8 cellular contexts compared by ENCODE assay signal in genomic region chr3:197298341-197298857, GRCh38. TPM values are rescaled to one million over a fixed set of nuclear protein-coding genes. Genes with fewer than 3 reads are reported as not detected.
DNase-seq lines count a peak whose midpoint lies in the region; ATAC-seq, FAIRE-seq and TF ChIP-seq lines count a peak whose summit lies in the region.

TSS of gene DLG1 (minus strand) at chr3:197298612. CDS start at chr3:197297204, 1,408 bp downstream.

- FAIRE-seq in RCC 7860 (lab: Jason Lieb, UNC), result peak; percentile 29

- H3K9me3 Mint-ChIP-seq in activated T-helper 1 cell treated with anti-CD3 and anti-CD28 coated beads, Interleukin-12 subunit alpha, Interleukin-12 subunit beta, Interleukin-2, Interleukin-4 antibody, amounts not matched to agents 30 ng/mL and 10 ng/mL and 1 ng/mL, durations not matched to agents 14 hours and 24 hours and 36 hours, result no peaks in the 10 kb centered on the region
- no peaks in the 10 kb centered on the region for H3K9me3 Mint-ChIP-seq in natural killer cell treated with Interleukin-12 subunit alpha and Interleukin-12 subunit beta and Interleukin-15 and Interleukin-18, amount 100 ng/mL, for 72 hours

- peak within 1 kb of the TSS; percentile 69 for H3K9ac ChIP-seq in KMS-11

- peak within 1 kb of the TSS; percentile 96 for H3K27ac Mint-ChIP-seq in activated T-helper 1 cell treated with anti-CD3 and anti-CD28 coated beads, Interleukin-12 subunit alpha, Interleukin-12 subunit beta, Interleukin-2, Interleukin-4 antibody, amounts not matched to agents 30 ng/mL and 10 ng/mL and 1 ng/mL, durations not matched to agents 14 hours and 24 hours and 36 hours
- H3K27ac Mint-ChIP-seq in natural killer cell treated with Interleukin-12 subunit alpha and Interleukin-12 subunit beta and Interleukin-15 and Interleukin-18, amount 100 ng/mL, for 72 hours, result peak within 1 kb of the TSS; percentile 73 to 83

- no peak for TF ChIP-seq CTCF in KMS-11 (conservative IDR thresholded peaks at IDR 0.05; ENCODE audit: low read depth, low read length)

- no peaks in the 10 kb centered on the region for H3K27me3 ChIP-seq in KMS-11 (ENCODE audit: insufficient read depth, low read depth)

- DNase-seq in DMS53 treated with DMSO at 0.1 percent for 48 hours (lab: John Stamatoyannopoulos, UW; ENCODE audit: unreplicated experiment) (peak; percentile 55), RCC 7860 (ENCODE audit: low spot score) (peak; percentile 89), fibroblast of gingiva (ENCODE audit: low read depth) (peak; percentile 89)
- peak; percentile 64 for DNase-seq in activated T-helper 1 cell treated with anti-CD3 and anti-CD28 coated beads, Interleukin-12 subunit alpha, Interleukin-12 subunit beta, Interleukin-2, Interleukin-4 antibody, amounts not matched to agents 30 ng/mL and 10 ng/mL and 1 ng/mL, durations not matched to agents 14 hours and 24 hours and 36 hours (ENCODE audit: low spot score)
- peak; percentile 81 for DNase-seq in natural killer cell treated with Interleukin-12 subunit alpha and Interleukin-12 subunit beta and Interleukin-15 and Interleukin-18, amount 100 ng/mL, for 72 hours (ENCODE audit: low spot score)
- peak; percentile 84 for DNase-seq in stimulated activated naive CD4-positive, alpha-beta T cell treated with Interleukin-2 at 50 U/mL for 16 hours (lab: John Stamatoyannopoulos, UW)

- H3K27ac ChIP-seq in KMS-11, result peak within 1 kb of the TSS; percentile 66

- H3K4me3 Mint-ChIP-seq in activated T-helper 1 cell treated with anti-CD3 and anti-CD28 coated beads, Interleukin-12 subunit alpha, Interleukin-12 subunit beta, Interleukin-2, Interleukin-4 antibody, amounts not matched to agents 30 ng/mL and 10 ng/mL and 1 ng/mL, durations not matched to agents 14 hours and 24 hours and 36 hours, result peak within 1 kb of the TSS; percentile 95
- peak within 1 kb of the TSS; percentile 95 for H3K4me3 Mint-ChIP-seq in natural killer cell treated with Interleukin-12 subunit alpha and Interleukin-12 subunit beta and Interleukin-15 and Interleukin-18, amount 100 ng/mL, for 72 hours

- peak within 1 kb of the TSS; percentile 86 for H3K4me2 ChIP-seq in KMS-11

- H3K79me2 ChIP-seq in KMS-11 (ENCODE audit: insufficient read depth, low read depth), result peaks cover 8% of the 10 kb centered on the region; the same call in 1 of the 2 replicates

- peaks cover 29% of the 10 kb centered on the region for H3K4me1 ChIP-seq in KMS-11 (ENCODE audit: low read depth, poor library complexity, severe bottlenecking)

- peak; percentile 50 for ATAC-seq in GM21737 (IDR thresholded peaks at IDR 0.05; ENCODE audit: unreplicated experiment)
- peak; percentile 86 to 90 for ATAC-seq in natural killer cell treated with Interleukin-12 subunit alpha and Interleukin-12 subunit beta and Interleukin-15 and Interleukin-18, amount 100 ng/mL, for 72 hours

- peak within 1 kb of the TSS; percentile 67 for H3K4me3 ChIP-seq in KMS-11 (IDR thresholded peaks at IDR 0.05; ENCODE audit: insufficient read depth, low read depth, low read length)

- peaks cover 39% of the 10 kb centered on the region for H3K4me1 Mint-ChIP-seq in activated T-helper 1 cell treated with anti-CD3 and anti-CD28 coated beads, Interleukin-12 subunit alpha, Interleukin-12 subunit beta, Interleukin-2, Interleukin-4 antibody, amounts not matched to agents 30 ng/mL and 10 ng/mL and 1 ng/mL, durations not matched to agents 14 hours and 24 hours and 36 hours (ENCODE audit: low read depth)
- H3K4me1 Mint-ChIP-seq in natural killer cell treated with Interleukin-12 subunit alpha and Interleukin-12 subunit beta and Interleukin-15 and Interleukin-18, amount 100 ng/mL, for 72 hours (ENCODE audit: low read depth in 2 of 2), result peaks cover 26 to 37% of the 10 kb centered on the region in 2 donors

- peaks cover 9% of the 10 kb centered on the region for H3K36me3 Mint-ChIP-seq in activated T-helper 1 cell treated with anti-CD3 and anti-CD28 coated beads, Interleukin-12 subunit alpha, Interleukin-12 subunit beta, Interleukin-2, Interleukin-4 antibody, amounts not matched to agents 30 ng/mL and 10 ng/mL and 1 ng/mL, durations not matched to agents 14 hours and 24 hours and 36 hours (ENCODE audit: low read depth)
- H3K36me3 Mint-ChIP-seq in natural killer cell treated with Interleukin-12 subunit alpha and Interleukin-12 subunit beta and Interleukin-15 and Interleukin-18, amount 100 ng/mL, for 72 hours, result peaks cover 4% of the 10 kb centered on the region

- intact Hi-C loops in activated T-helper 1 cell treated with anti-CD3 and anti-CD28 coated beads, Interleukin-12 subunit alpha, Interleukin-12 subunit beta, Interleukin-2, Interleukin-4 antibody, amounts not matched to agents 30 ng/mL and 10 ng/mL and 1 ng/mL, durations not matched to agents 14 hours and 24 hours and 36 hours (cut with micrococcal nuclease), result loop anchor here (1.0 to 10.0 kb wide), 7 partner anchors 8 to 558 kb away; partner anchors contain the start of genes BDH1, LRCH3 and RUBCN

- no peaks in the 10 kb centered on the region for H4K20me1 ChIP-seq in KMS-11 (ENCODE audit: insufficient read depth)

- H2AFZ ChIP-seq in KMS-11 (ENCODE audit: low read depth), result peak within 1 kb of the TSS; percentile 95

- peaks cover 28% of the 10 kb centered on the region for H3K27me3 Mint-ChIP-seq in activated T-helper 1 cell treated with anti-CD3 and anti-CD28 coated beads, Interleukin-12 subunit alpha, Interleukin-12 subunit beta, Interleukin-2, Interleukin-4 antibody, amounts not matched to agents 30 ng/mL and 10 ng/mL and 1 ng/mL, durations not matched to agents 14 hours and 24 hours and 36 hours (ENCODE audit: insufficient read depth)
- H3K27me3 Mint-ChIP-seq in natural killer cell treated with Interleukin-12 subunit alpha and Interleukin-12 subunit beta and Interleukin-15 and Interleukin-18, amount 100 ng/mL, for 72 hours, result peaks cover 0 to 6% of the 10 kb centered on the region in 2 donors

- no peaks in the 10 kb centered on the region; the same call in 1 of the 2 replicates for H3K36me3 ChIP-seq in KMS-11 (ENCODE audit: insufficient read depth)

RNA-seq across cellular contexts. Expression of gene DLG1, which starts in this region (rescaled TPM):
- total RNA-seq in activated T-helper 1 cell treated with anti-CD3 and anti-CD28 coated beads, Interleukin-12 subunit alpha, Interleukin-12 subunit beta, Interleukin-2, Interleukin-4 antibody, amounts not matched to agents 30 ng/mL and 10 ng/mL and 1 ng/mL, durations not matched to agents 14 hours and 24 hours and 36 hours, result 85.0 and 87.1 TPM in 2 replicates
- 100 to 1,000 TPM in 1 of 2 donors, 10 to 100 TPM in 1; 76.5 to 121 TPM for total RNA-seq in natural killer cell treated with Interleukin-12 subunit alpha and Interleukin-12 subunit beta and Interleukin-15 and Interleukin-18, amount 100 ng/mL, for 72 hours

Comparison
In these comparisons a context has a peak if more than half of its experiments do, and no peak if none do; other contexts are left out.
1. Peak in every context shown above with its lines: DNase-seq, ATAC-seq, H3K4me3 ChIP-seq and H3K27ac ChIP-seq.